In genomic region chr20:388034-388994, GRCh38 we compare ENCODE assay signal across 15 cellular contexts.
"Had no signal": no experiment of that assay in that cellular context is flagged by ENCODE, and none has a peak within 500 bp of the region (broad histone marks: within the 10 kb centered on the region; RNA-seq: fewer than 3 reads in every experiment).

No MANE protein-coding gene starts in this region.

- DNase-seq: activated CD8-positive, alpha-beta T cell treated with anti-CD3 and anti-CD28 coated beads for 36 hours; activated naive CD8-positive, alpha-beta T cell treated with anti-CD3 and anti-CD28 coated beads, Interleukin-2, amount 10 ng/mL, durations not matched to agents 7 days and 5 days; activated T-cell treated with anti-CD3 and anti-CD28 coated beads, Interleukin-2, amount 50 U/mL, for 24 hours; central memory CD4-positive, alpha-beta T cell; colonic mucosa; left lung; mesenchymal stem cell; naive thymus-derived CD4-positive, alpha-beta T cell; stimulated activated naive CD8-positive, alpha-beta T cell treated with anti-CD3 and anti-CD28 coated beads, Interleukin-15, Interleukin-2, amounts not matched to agents 100 U/mL and 50 U/mL, for 24 hours; substantia nigra; tibial artery had no signal

- H3K27me3 ChIP-seq: body of pancreas, colonic mucosa, heart left ventricle, left lung, right atrium auricular region, tibial artery had no signal

- H3K4me1 ChIP-seq: heart left ventricle, left lung, prostate gland, right atrium auricular region, tibial artery had no signal

- H3K4me3 ChIP-seq: body of pancreas, colonic mucosa, heart left ventricle, left lung, prostate gland, right atrium auricular region, tibial artery had no signal

- H3K9me3 ChIP-seq: body of pancreas, colonic mucosa, heart left ventricle, left lung, prostate gland, right atrium auricular region, tibial artery had no signal

- H3K27ac ChIP-seq: body of pancreas, colonic mucosa, heart left ventricle, left lung, prostate gland, right atrium auricular region, tibial artery had no signal

- H3K27ac Mint-ChIP-seq: activated CD8-positive, alpha-beta T cell treated with anti-CD3 and anti-CD28 coated beads for 36 hours; activated T-cell treated with anti-CD3 and anti-CD28 coated beads, Interleukin-2, amount 50 U/mL, for 24 hours had no signal

- H3K9me3 Mint-ChIP-seq: activated CD8-positive, alpha-beta T cell treated with anti-CD3 and anti-CD28 coated beads for 36 hours; activated naive CD8-positive, alpha-beta T cell treated with anti-CD3 and anti-CD28 coated beads, Interleukin-2, amount 10 ng/mL, durations not matched to agents 7 days and 5 days; activated T-cell treated with anti-CD3 and anti-CD28 coated beads, Interleukin-2, amount 50 U/mL, for 24 hours had no signal

- H3K4me3 Mint-ChIP-seq: activated CD8-positive, alpha-beta T cell treated with anti-CD3 and anti-CD28 coated beads for 36 hours; activated naive CD8-positive, alpha-beta T cell treated with anti-CD3 and anti-CD28 coated beads, Interleukin-2, amount 10 ng/mL, durations not matched to agents 7 days and 5 days; activated T-cell treated with anti-CD3 and anti-CD28 coated beads, Interleukin-2, amount 50 U/mL, for 24 hours; naive thymus-derived CD4-positive, alpha-beta T cell had no signal

- H3K36me3 ChIP-seq: prostate gland had no signal

- H3K27me3 Mint-ChIP-seq: activated CD8-positive, alpha-beta T cell treated with anti-CD3 and anti-CD28 coated beads for 36 hours; activated naive CD8-positive, alpha-beta T cell treated with anti-CD3 and anti-CD28 coated beads, Interleukin-2, amount 10 ng/mL, durations not matched to agents 7 days and 5 days; activated T-cell treated with anti-CD3 and anti-CD28 coated beads, Interleukin-2, amount 50 U/mL, for 24 hours; naive thymus-derived CD4-positive, alpha-beta T cell had no signal
